23 cellular contexts compared by ENCODE assay signal in genomic region chr1:170225735-170226524, GRCh38.
DNase-seq lines count a peak whose midpoint lies in the region; ATAC-seq and TF ChIP-seq lines count a peak whose summit lies in the region.
"Had no signal": no experiment of that assay in that cellular context is flagged by ENCODE, and none has a peak within 500 bp of the region (broad histone marks: within the 10 kb centered on the region; RNA-seq: fewer than 3 reads in every experiment).

No MANE protein-coding gene starts in this region.

- no peak overlapping the region for H3K9ac ChIP-seq in fibroblast of lung (ENCODE audit: insufficient read depth, low read length)

- no peaks in the 10 kb centered on the region for H3K79me2 ChIP-seq in fibroblast of lung (ENCODE audit: control insufficient read depth, insufficient read depth, low read length)

- H3K4me1 Mint-ChIP-seq in Caco-2 (ENCODE audit: low read depth, unreplicated experiment) = peaks cover 2% of the 10 kb centered on the region

- no peak overlapping the region for H3K4me2 ChIP-seq in fibroblast of lung (ENCODE audit: extremely low read depth, insufficient read depth, low read length)

- peak; percentile 85 for DNase-seq in AG10803 (ENCODE audit: low read depth)
- DNase-seq in LNCaP clone FGC (ENCODE audit: low read depth) = peak; percentile 56
- no peak for DNase-seq in fibroblast of lung (ENCODE audit: low read depth in 2 of 2)
- DNase-seq in prostate gland (ENCODE audit: low spot score) = peak; percentile 15
- no peak for DNase-seq in hippocampal formation (lab: John Stamatoyannopoulos, UW)
- no peak for DNase-seq in HCEC 1CT
- no peak for DNase-seq in Caco-2
- DNase-seq: ACHN; activated CD4-positive, alpha-beta memory T cell treated with anti-CD3 and anti-CD28 coated beads for 36 hours; activated effector memory CD4-positive, alpha-beta T cell treated with Interleukin-2 at 50 U/mL for 16 hours; CD4-positive, CD25-positive, alpha-beta regulatory T cell; DMS 273 treated with DMSO at 0.1 percent for 48 hours; MG63; NCI-H2029 treated with DMSO at 0.1 percent for 48 hours; NCI-H345; NCI-H748 treated with DMSO at 0.1 percent for 48 hours; OCI-M1; psoas muscle; T1000 had no signal

- H3K9me3 ChIP-seq in fibroblast of lung (ENCODE audit: control insufficient read depth, insufficient read depth, low read depth, low read length) = no peaks in the 10 kb centered on the region
- no peaks in the 10 kb centered on the region for H3K9me3 ChIP-seq in prostate gland
- H3K9me3 ChIP-seq in Caco-2 = no peaks in the 10 kb centered on the region
- H3K9me3 ChIP-seq: MG63, psoas muscle had no signal

- no peak overlapping the region for H3K27ac Mint-ChIP-seq in Caco-2 (ENCODE audit: unreplicated experiment)
- H3K27ac Mint-ChIP-seq: activated CD4-positive, alpha-beta memory T cell treated with anti-CD3 and anti-CD28 coated beads for 36 hours; CD4-positive, CD25-positive, alpha-beta regulatory T cell had no signal

- H3K36me3 Mint-ChIP-seq in Caco-2 (ENCODE audit: insufficient read depth, unreplicated experiment) = no peaks in the 10 kb centered on the region
- H3K36me3 Mint-ChIP-seq: activated CD4-positive, alpha-beta memory T cell treated with anti-CD3 and anti-CD28 coated beads for 36 hours; CD4-positive, CD25-positive, alpha-beta regulatory T cell had no signal

- no peaks in the 10 kb centered on the region for H3K27me3 ChIP-seq in fibroblast of lung (ENCODE audit: control insufficient read depth, insufficient read depth, low read length)
- no peaks in the 10 kb centered on the region for H3K27me3 ChIP-seq in prostate gland (replicated peaks; ENCODE audit: insufficient read depth)
- no peaks in the 10 kb centered on the region for H3K27me3 ChIP-seq in Caco-2 (replicated peaks; ENCODE audit: control insufficient read depth, insufficient read depth, low read length)
- H3K27me3 ChIP-seq: MG63 had no signal

- CTCF ChIA-PET in Caco-2 (lab: Charles Lee) = no interaction called here

- POLR2A ChIA-PET in Caco-2 (lab: Charles Lee) = no interaction called here

- H4K20me1 ChIP-seq in fibroblast of lung (ENCODE audit: control insufficient read depth, extremely low read depth, insufficient read depth, low read length) = no peaks in the 10 kb centered on the region

- TF ChIP-seq CTCF in AG10803 (conservative IDR thresholded peaks at IDR 0.05; ENCODE audit: low read length) (no peak), LNCaP clone FGC (IDR thresholded peaks at IDR 0.05; ENCODE audit: control insufficient read depth, extremely low read depth, insufficient read depth) (no peak), fibroblast of lung (conservative IDR thresholded peaks at IDR 0.05 in 1 of 2, IDR thresholded peaks at IDR 0.05 in 1 of 2; ENCODE audit: low read depth in 1 of 2, low read length in 2 of 2) (no peak), prostate gland (IDR thresholded peaks at IDR 0.05) (no peak), Caco-2 (IDR thresholded peaks at IDR 0.05; ENCODE audit: insufficient read depth in 1 of 2, low read depth in 1 of 2, low read length in 1 of 2, severe bottlenecking in 1 of 2, unreplicated experiment in 1 of 2) (no peak)

- TF ChIP-seq POLR2A in prostate gland (IDR thresholded peaks at IDR 0.05) = no peak

- no peak overlapping the region for H3K4me3 Mint-ChIP-seq in Caco-2 (ENCODE audit: unreplicated experiment)
- H3K4me3 Mint-ChIP-seq: activated CD4-positive, alpha-beta memory T cell treated with anti-CD3 and anti-CD28 coated beads for 36 hours; CD4-positive, CD25-positive, alpha-beta regulatory T cell had no signal

- H3K27ac ChIP-seq in fibroblast of lung (ENCODE audit: insufficient read depth, low read length) (no peak overlapping the region), prostate gland (no peak overlapping the region)
- H3K27ac ChIP-seq: epithelial cell of prostate, psoas muscle had no signal

- peaks cover 9% of the 10 kb centered on the region for H3K9me3 Mint-ChIP-seq in Caco-2 (ENCODE audit: unreplicated experiment)

- peak overlapping the region; percentile 16 for H2AFZ ChIP-seq in fibroblast of lung (ENCODE audit: low read length)

- intact Hi-C loops in prostate gland (cut with DNase I) (no loop called here), Caco-2 (cut with micrococcal nuclease; ENCODE audit: unreplicated experiment) (no loop called here)

- no peaks in the 10 kb centered on the region for H3K4me1 ChIP-seq in fibroblast of lung (ENCODE audit: control insufficient read depth, extremely low read depth, insufficient read depth, low read length)
- no peaks in the 10 kb centered on the region for H3K4me1 ChIP-seq in prostate gland (replicated peaks)
- H3K4me1 ChIP-seq in Caco-2 = 0 out of 2 replicates have a peak, but pooled peaks cover 2% of the 10 kb centered on the region

- H3K4me3 ChIP-seq in AG10803 (ENCODE audit: low read length) (no peak overlapping the region), LNCaP clone FGC (ENCODE audit: low read depth, low read length) (no peak overlapping the region), fibroblast of lung (replicated peaks in 1 of 4; ENCODE audit: control extremely low read depth in 1 of 4, insufficient read depth in 1 of 4, low read depth in 3 of 4, low read length in 4 of 4) (no peak overlapping the region), prostate gland (no peak overlapping the region), Caco-2 (ENCODE audit: low read depth, low read length) (no peak overlapping the region)
- H3K4me3 ChIP-seq: lung, MG63, psoas muscle had no signal

- peaks cover 3% of the 10 kb centered on the region for H3K27me3 Mint-ChIP-seq in Caco-2 (ENCODE audit: insufficient read depth, unreplicated experiment)
- H3K27me3 Mint-ChIP-seq: CD4-positive, CD25-positive, alpha-beta regulatory T cell had no signal

- BruUV-seq in Caco-2 (replicated peaks; lab: Mats Ljungman, UMichigan) = no TSS peak

- H3K36me3 ChIP-seq in fibroblast of lung (ENCODE audit: control insufficient read depth, insufficient read depth, low read length) = no peaks in the 10 kb centered on the region
- H3K36me3 ChIP-seq in prostate gland = no peaks in the 10 kb centered on the region
- H3K36me3 ChIP-seq in Caco-2 (ENCODE audit: control insufficient read depth, insufficient read depth, low read length) = no peaks in the 10 kb centered on the region
- H3K36me3 ChIP-seq: MG63 had no signal

- 58% methylated on average over 2 of the region's 2 CpGs for WGBS in prostate gland

- ATAC-seq in GM19455 (IDR thresholded peaks at IDR 0.05; ENCODE audit: unreplicated experiment) = no peak
- ATAC-seq: psoas muscle, Right ventricle myocardium inferior had no signal

Comparison
In these comparisons a context has a peak if more than half of its experiments do, and no peak if none do; other contexts are left out.
1. DNase-seq: peak in AG10803 (single experiment), LNCaP clone FGC (single experiment) and prostate gland (single experiment); none in fibroblast of lung (0 of 2), hippocampal formation (0 of 2), HCEC 1CT (single experiment) and Caco-2 (0 of 2).